1 cellular context compared by ENCODE assay signal in the genomic region with DNA sequence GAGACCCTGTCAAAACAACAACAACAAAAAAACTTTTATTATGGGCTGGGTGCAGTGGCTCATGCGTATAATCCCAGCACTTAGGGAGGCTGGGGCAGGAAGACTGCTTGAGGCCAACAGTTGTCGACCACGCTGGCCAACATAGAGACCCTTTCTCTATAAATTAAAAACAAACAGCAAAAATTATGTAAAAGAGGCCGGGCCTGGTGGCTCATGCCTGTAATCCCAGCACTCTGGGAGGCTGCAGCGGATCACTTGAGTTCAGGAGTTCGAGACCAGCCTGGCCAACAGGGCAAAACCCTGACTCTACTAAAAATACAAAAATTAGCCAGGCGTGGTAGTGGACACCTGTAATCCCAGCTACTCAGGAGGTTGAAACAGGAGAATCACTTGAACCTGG. TPM values are rescaled to one million over a fixed set of nuclear protein-coding genes. Genes with fewer than 3 reads are reported as not detected.
"Had no signal": no experiment of that assay in that cellular context is flagged by ENCODE, and none has a peak within 500 bp of the region (broad histone marks: within the 10 kb centered on the region; RNA-seq: fewer than 3 reads in every experiment).

No MANE protein-coding gene starts in this region.

RNA-seq across cellular contexts. Expression of a gene that starts 15.6 kb away (rescaled TPM):
- total RNA-seq: GM23248 had no signal
- polyA plus RNA-seq: GM23248 had no signal
